In the genomic region with DNA sequence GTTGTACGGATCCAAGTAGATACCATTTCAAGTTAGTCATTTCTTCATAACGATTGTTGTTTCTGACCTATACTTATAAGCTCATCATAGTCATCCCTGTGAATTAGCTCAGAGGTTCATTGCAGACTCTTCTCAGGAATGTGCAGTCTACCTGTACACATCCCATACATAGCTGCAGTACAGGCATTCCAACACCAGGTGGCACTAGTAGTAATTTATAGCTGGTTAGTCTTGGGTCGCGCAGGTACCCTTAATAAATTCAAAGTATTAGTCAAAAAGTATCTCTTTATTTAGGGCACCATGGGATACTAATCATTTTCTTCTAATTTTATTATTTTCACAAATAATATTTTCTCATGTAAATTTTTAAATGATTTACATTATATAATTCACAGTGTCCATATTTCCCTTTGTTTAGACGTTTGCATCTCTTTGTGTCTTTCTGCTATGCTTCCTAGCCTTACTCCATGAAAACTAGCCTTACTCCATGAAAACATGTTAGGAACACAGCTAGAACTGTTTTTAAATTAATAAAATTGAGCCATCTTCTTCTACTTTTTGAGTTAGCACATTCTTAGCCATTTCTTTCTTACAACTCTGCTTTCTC, we compare ENCODE assay signal across 8 cellular contexts.
DNase-seq lines count a peak whose midpoint lies in the region; ATAC-seq and TF ChIP-seq lines count a peak whose summit lies in the region.

No MANE protein-coding gene starts in this region.

- intact Hi-C loops in CD8-positive, alpha-beta T cell (cut with DNase I, micrococcal nuclease) = no loop called here
- intact Hi-C loops in activated CD4-positive, alpha-beta T cell treated with anti-CD3 and anti-CD28 coated beads, Interleukin-2, amount 10 ng/mL, durations not matched to agents 24 days and 14 days (cut with micrococcal nuclease) = loop anchor here (2.0 to 5.0 kb wide), 3 partner anchors 349 to 741 kb away; no protein-coding TSS in a partner anchor

- no peaks in the 10 kb centered on the region for H3K9me3 ChIP-seq in CD8-positive, alpha-beta T cell (ENCODE audit: low read length)

- H3K4me1 ChIP-seq in CD8-positive, alpha-beta T cell (ENCODE audit: insufficient read depth, low read length) = no peaks in the 10 kb centered on the region

- peak; percentile 83 for TF ChIP-seq CTCF in CD8-positive, alpha-beta T cell (IDR thresholded peaks at IDR 0.05)
- peak; percentile 89 for TF ChIP-seq CTCF in nephron progenitor cell (IDR thresholded peaks at IDR 0.05)

- no peaks in the 10 kb centered on the region for H3K36me3 ChIP-seq in CD8-positive, alpha-beta T cell (ENCODE audit: insufficient read depth, low read length)

- H3K27ac ChIP-seq in CD8-positive, alpha-beta T cell (ENCODE audit: low read depth, low read length) = no peak overlapping the region

- H3K27ac Mint-ChIP-seq in CD8-positive, alpha-beta T cell = no peak overlapping the region
- H3K27ac Mint-ChIP-seq in activated CD4-positive, alpha-beta T cell treated with anti-CD3 and anti-CD28 coated beads, Interleukin-2, amount 10 ng/mL, durations not matched to agents 24 days and 14 days = no peak overlapping the region
- H3K27ac Mint-ChIP-seq in nephron progenitor cell = no peak overlapping the region

- CTCF ChIA-PET in CD8-positive, alpha-beta T cell (lab: Charles Lee) = interaction anchor here (0.7 to 1.1 kb wide), 2 partner anchors 31 to 33 kb away, joined by 3 read pairs; no protein-coding TSS in a partner anchor

- TF ChIP-seq POLR2A in erythroblast (IDR thresholded peaks at IDR 0.05; ENCODE audit: low read length) = no peak

- H3K4me1 Mint-ChIP-seq in CD8-positive, alpha-beta T cell (ENCODE audit: low read depth) = no peaks in the 10 kb centered on the region
- H3K4me1 Mint-ChIP-seq in activated CD4-positive, alpha-beta T cell treated with anti-CD3 and anti-CD28 coated beads, Interleukin-2, amount 10 ng/mL, durations not matched to agents 24 days and 14 days = no peaks in the 10 kb centered on the region
- H3K4me1 Mint-ChIP-seq in nephron progenitor cell = peaks cover 17% of the 10 kb centered on the region

- H3K36me3 Mint-ChIP-seq in CD8-positive, alpha-beta T cell = no peaks in the 10 kb centered on the region
- H3K36me3 Mint-ChIP-seq in activated CD4-positive, alpha-beta T cell treated with anti-CD3 and anti-CD28 coated beads, Interleukin-2, amount 10 ng/mL, durations not matched to agents 24 days and 14 days (ENCODE audit: low read depth) = no peaks in the 10 kb centered on the region
- no peaks in the 10 kb centered on the region for H3K36me3 Mint-ChIP-seq in nephron progenitor cell (ENCODE audit: low read depth)

- H3K27me3 Mint-ChIP-seq in CD8-positive, alpha-beta T cell (ENCODE audit: low read depth) = no peaks in the 10 kb centered on the region
- no peaks in the 10 kb centered on the region for H3K27me3 Mint-ChIP-seq in activated CD4-positive, alpha-beta T cell treated with anti-CD3 and anti-CD28 coated beads, Interleukin-2, amount 10 ng/mL, durations not matched to agents 24 days and 14 days
- H3K27me3 Mint-ChIP-seq in nephron progenitor cell (ENCODE audit: low read depth, poor library complexity) = no peaks in the 10 kb centered on the region

- peak in 4 of 7 experiments; percentile 7 to 33 (median 19) for DNase-seq in CD8-positive, alpha-beta T cell
- DNase-seq in NCI-H345 treated with DMSO at 0.1 percent for 48 hours (lab: John Stamatoyannopoulos, UW; ENCODE audit: unreplicated experiment) (peak; percentile 23), erythroblast (lab: John Stamatoyannopoulos, UW) (peak; percentile 40 to 70), nephron progenitor cell (peak; percentile 79), ureter (ENCODE audit: low spot score) (peak; percentile 53)
- peak; percentile 85 for DNase-seq in activated CD4-positive, alpha-beta T cell treated with anti-CD3 and anti-CD28 coated beads, Interleukin-2, amount 10 ng/mL, durations not matched to agents 24 days and 14 days

- H3K9me3 Mint-ChIP-seq in CD8-positive, alpha-beta T cell = no peaks in the 10 kb centered on the region
- no peaks in the 10 kb centered on the region for H3K9me3 Mint-ChIP-seq in activated CD4-positive, alpha-beta T cell treated with anti-CD3 and anti-CD28 coated beads, Interleukin-2, amount 10 ng/mL, durations not matched to agents 24 days and 14 days
- H3K9me3 Mint-ChIP-seq in nephron progenitor cell = no peaks in the 10 kb centered on the region

- H3K4me3 ChIP-seq in CD8-positive, alpha-beta T cell (ENCODE audit: low read depth, low read length) = no peak overlapping the region

- no peaks in the 10 kb centered on the region for H3K27me3 ChIP-seq in CD8-positive, alpha-beta T cell (ENCODE audit: insufficient read depth, low read length)

- no peak for ATAC-seq in CD8-positive, alpha-beta T cell
- ATAC-seq in GM18907 (IDR thresholded peaks at IDR 0.05; ENCODE audit: unreplicated experiment) (peak; percentile 90), HG03103 (IDR thresholded peaks at IDR 0.05; ENCODE audit: low read depth, unreplicated experiment) (peak; percentile 91)

- POLR2A ChIA-PET in CD8-positive, alpha-beta T cell (lab: Charles Lee) = no interaction called here

- H3K4me3 Mint-ChIP-seq in CD8-positive, alpha-beta T cell = no peak overlapping the region
- H3K4me3 Mint-ChIP-seq in activated CD4-positive, alpha-beta T cell treated with anti-CD3 and anti-CD28 coated beads, Interleukin-2, amount 10 ng/mL, durations not matched to agents 24 days and 14 days = no peak overlapping the region
- no peak overlapping the region for H3K4me3 Mint-ChIP-seq in nephron progenitor cell

Comparison
In these comparisons a context has a peak if more than half of its experiments do, and no peak if none do; other contexts are left out.
1. DNase-seq: peak in every context shown above with its lines; median percentile 85 in activated CD4-positive, alpha-beta T cell treated with anti-CD3 and anti-CD28 coated beads, Interleukin-2, amount 10 ng/mL, durations not matched to agents 24 days and 14 days; 79 in nephron progenitor cell; 55 in erythroblast; 53 in ureter; 23 in NCI-H345 treated with DMSO at 0.1 percent for 48 hours; 19 in CD8-positive, alpha-beta T cell.